Comparison of ENCODE assay signal across 14 cellular contexts in genomic region chr11:76919467-76919866, GRCh38.
"Had no signal": no experiment of that assay in that cellular context is flagged by ENCODE, and none has a peak within 500 bp of the region (broad histone marks: within the 10 kb centered on the region; RNA-seq: fewer than 3 reads in every experiment).

No MANE protein-coding gene starts in this region.

- DNase-seq: cortex of kidney had no signal

- H3K36me3 ChIP-seq: heart left ventricle, lower lobe of right lung, right lobe of liver, tibial nerve had no signal

- H3K36me3 Mint-ChIP-seq: activated naive CD8-positive, alpha-beta T cell treated with anti-CD3 and anti-CD28 coated beads, Interleukin-2, amount 10 ng/mL, durations not matched to agents 7 days and 5 days; stimulated activated effector memory CD8-positive, alpha-beta T cell treated with anti-CD3 and anti-CD28 coated beads, Interleukin-12 subunit alpha, Interleukin-12 subunit beta, amount 100 ng/mL, for 72 hours had no signal

- H3K4me3 ChIP-seq: skin epidermis, tibial nerve had no signal

- H3K27me3 ChIP-seq: heart left ventricle, right lobe of liver, tibial nerve had no signal

- H3K27ac Mint-ChIP-seq: activated CD4-positive, alpha-beta memory T cell treated with anti-CD3 and anti-CD28 coated beads for 36 hours; activated naive CD4-positive, alpha-beta T cell treated with anti-CD3 and anti-CD28 coated beads for 36 hours; activated naive CD8-positive, alpha-beta T cell treated with anti-CD3 and anti-CD28 coated beads, Interleukin-2, amount 10 ng/mL, durations not matched to agents 7 days and 5 days; activated T-cell treated with anti-CD3 and anti-CD28 coated beads, Interleukin-2, amount 50 U/mL, for 72 hours; stimulated activated effector memory CD8-positive, alpha-beta T cell treated with anti-CD3 and anti-CD28 coated beads, Interleukin-12 subunit alpha, Interleukin-12 subunit beta, amount 100 ng/mL, for 72 hours; stimulated activated naive CD8-positive, alpha-beta T cell treated with anti-CD3 and anti-CD28 coated beads, Interleukin-15, amount 100 ng/mL, for 72 hours had no signal

- H3K9me3 Mint-ChIP-seq: activated naive CD8-positive, alpha-beta T cell treated with anti-CD3 and anti-CD28 coated beads, Interleukin-2, amount 10 ng/mL, durations not matched to agents 7 days and 5 days; activated T-cell treated with anti-CD3 and anti-CD28 coated beads, Interleukin-2, amount 50 U/mL, for 72 hours; neural crest cell; stimulated activated effector memory CD8-positive, alpha-beta T cell treated with anti-CD3 and anti-CD28 coated beads, Interleukin-12 subunit alpha, Interleukin-12 subunit beta, amount 100 ng/mL, for 72 hours; stimulated activated naive CD8-positive, alpha-beta T cell treated with anti-CD3 and anti-CD28 coated beads, Interleukin-15, amount 100 ng/mL, for 72 hours had no signal

- H3K4me3 Mint-ChIP-seq: activated CD4-positive, alpha-beta memory T cell treated with anti-CD3 and anti-CD28 coated beads for 36 hours; neural crest cell had no signal

- H3K4me1 Mint-ChIP-seq: stimulated activated effector memory CD8-positive, alpha-beta T cell treated with anti-CD3 and anti-CD28 coated beads, Interleukin-12 subunit alpha, Interleukin-12 subunit beta, amount 100 ng/mL, for 72 hours had no signal

- H3K27me3 Mint-ChIP-seq: activated CD4-positive, alpha-beta memory T cell treated with anti-CD3 and anti-CD28 coated beads for 36 hours; activated naive CD8-positive, alpha-beta T cell treated with anti-CD3 and anti-CD28 coated beads, Interleukin-2, amount 10 ng/mL, durations not matched to agents 7 days and 5 days; stimulated activated naive CD8-positive, alpha-beta T cell treated with anti-CD3 and anti-CD28 coated beads, Interleukin-15, amount 100 ng/mL, for 72 hours had no signal

- H3K27ac ChIP-seq: epithelial cell of prostate, right lobe of liver, skin epidermis had no signal

- H3K9me3 ChIP-seq: heart left ventricle, lower lobe of right lung, right lobe of liver, tibial nerve had no signal
